15 cellular contexts compared by ENCODE assay signal in the genomic region with DNA sequence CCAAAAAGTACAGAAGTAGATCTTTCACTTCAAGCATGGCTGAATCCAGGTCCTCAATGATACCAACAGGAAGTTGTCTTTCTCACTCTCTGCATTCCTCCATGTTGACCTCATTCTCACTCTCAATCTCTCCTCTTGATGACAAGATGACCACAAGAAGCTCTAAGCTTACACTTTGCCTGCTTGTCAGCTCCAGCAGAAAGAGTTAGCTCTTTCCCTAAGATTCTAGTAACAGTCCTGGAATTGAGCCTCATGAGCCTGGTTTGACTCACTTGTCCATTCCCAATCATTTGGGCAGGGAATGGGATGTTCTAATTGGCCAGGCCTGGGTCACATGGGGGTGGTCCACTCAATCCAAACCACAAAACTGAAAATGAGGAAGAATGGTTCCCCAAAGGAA. TPM values are rescaled to one million over a fixed set of nuclear protein-coding genes. Genes with fewer than 3 reads are reported as not detected.
DNase-seq lines count a peak whose midpoint lies in the region; ATAC-seq, FAIRE-seq and TF ChIP-seq lines count a peak whose summit lies in the region.
"Had no signal": no experiment of that assay in that cellular context is flagged by ENCODE, and none has a peak within 500 bp of the region (broad histone marks: within the 10 kb centered on the region; RNA-seq: fewer than 3 reads in every experiment).

No MANE protein-coding gene starts in this region.

- H3K4ac ChIP-seq in mesendoderm (ENCODE audit: low read depth, low read length) = peak overlapping the region; percentile 36

- H2AK5ac ChIP-seq in mesendoderm (ENCODE audit: low read length) = no peak overlapping the region

- no peak overlapping the region for H4K5ac ChIP-seq in mesendoderm (ENCODE audit: low read length)

- H3K18ac ChIP-seq in mesendoderm (ENCODE audit: low read length) = no peak overlapping the region

- FAIRE-seq in GM12878 (lab: Jason Lieb, UNC) = no peak

- no peaks in the 10 kb centered on the region for H3K79me1 ChIP-seq in mesendoderm (ENCODE audit: low read length)

- in situ Hi-C loops in GM12878 (cut with MboI) = no loop called here

- intact Hi-C loops in GM12878 (cut with micrococcal nuclease; ENCODE audit: unreplicated experiment) (no loop called here), A673 (cut with micrococcal nuclease; ENCODE audit: unreplicated experiment) (no loop called here)

- no peaks in the 10 kb centered on the region for H4K20me1 ChIP-seq in GM12878 (ENCODE audit: control insufficient read depth, insufficient read depth)

- H3K9ac ChIP-seq in GM12878 (ENCODE audit: control insufficient read depth, insufficient read depth, low read length) (no peak overlapping the region), mesendoderm (ENCODE audit: low read length) (no peak overlapping the region)

- peaks cover 17% of the 10 kb centered on the region for H3K79me2 ChIP-seq in GM12878 (ENCODE audit: control insufficient read depth, insufficient read depth, low read length)
- H3K79me2 ChIP-seq in mesendoderm (ENCODE audit: control insufficient read depth, insufficient read depth, low read length) = peaks cover 15% of the 10 kb centered on the region

- RAD21 ChIA-PET in GM12878 (lab: Charles Lee; ENCODE audit: unreplicated experiment) = no interaction called here

- DNase-seq in AG20443 (ENCODE audit: low spot score) = peak; percentile 79
- peak; percentile 16 for DNase-seq in GM12878 (ENCODE audit: low read depth, low spot score)
- DNase-seq in mesendoderm = peak; percentile 91
- no peak for DNase-seq in A673 (ENCODE audit: low spot score)
- DNase-seq in NCI-H1048 (lab: John Stamatoyannopoulos, UW) = no peak
- DNase-seq: activated CD4-positive, alpha-beta T cell treated with anti-CD3 and anti-CD28 coated beads, Interleukin-2, amount 10 ng/mL, durations not matched to agents 7 days and 5 days; CD4-positive, CD25-positive, alpha-beta regulatory T cell; midbrain; NCI-H1105; NCI-H524; stimulated activated CD4-positive, alpha-beta T cell treated with anti-CD3 and anti-CD28 coated beads, Interleukin-4, amount 100 ng/mL, for 4 hours had no signal

- H2BK120ac ChIP-seq in mesendoderm (ENCODE audit: low read depth, low read length) = peak overlapping the region; percentile 29

- H3K27ac ChIP-seq in HEK293 (ENCODE audit: extremely low read depth, low read depth, low read length) (no peak overlapping the region), GM12878 (ENCODE audit: control insufficient read depth, insufficient read depth) (no peak overlapping the region), mesendoderm (ENCODE audit: low read depth, low read length) (peak overlapping the region; percentile 38), A673 (ENCODE audit: low read depth, low read length, poor library complexity, severe bottlenecking) (no peak overlapping the region)

- no peak overlapping the region for H2BK5ac ChIP-seq in mesendoderm (ENCODE audit: low read length)

- TF ChIP-seq RAD21 in GM12878 (IDR thresholded peaks at IDR 0.05; ENCODE audit: insufficient read depth, low read depth, low read length) = no peak

- no peak overlapping the region for H2BK15ac ChIP-seq in mesendoderm (replicated peaks; ENCODE audit: low read depth)

- no peak for TF ChIP-seq EP300 in GM12878 (IDR thresholded peaks at IDR 0.05; ENCODE audit: borderline replicate concordance in 1 of 2, control insufficient read depth in 1 of 2, low read depth in 2 of 2, low read length in 2 of 2)

- POLR2A ChIA-PET in HEK293 (lab: Yijun Ruan, JAX) (no interaction called here), GM12878 (lab: Charles Lee) (no interaction called here), A673 (lab: Charles Lee; ENCODE audit: low non-redundant PET) (interaction anchor here (0.6 kb wide), 1 partner anchor 12 kb away, joined by 3 read pairs; no protein-coding TSS in a partner anchor)

- no peak overlapping the region for H4K8ac ChIP-seq in mesendoderm (ENCODE audit: low read depth, low read length)

- SMC1A ChIA-PET in GM12878 (lab: Charles Lee; ENCODE audit: uncharacterized antibody, unreplicated experiment) = interaction anchor here (0.7 kb wide), 1 partner anchor 363 kb away, joined by 3 read pairs; no protein-coding TSS in a partner anchor

- H2AFZ ChIP-seq in GM12878 (ENCODE audit: control insufficient read depth, low read depth, low read length) = peak overlapping the region; percentile 13

- TF ChIP-seq POLR2A in GM12878 (IDR thresholded peaks at IDR 0.05; ENCODE audit: low read depth, low read length) = no peak

- H3K4me1 ChIP-seq in HEK293 (ENCODE audit: control insufficient read depth, insufficient read depth, low read length) (no peaks in the 10 kb centered on the region), GM12878 (ENCODE audit: control insufficient read depth, insufficient read depth, low read length) (peaks cover 8% of the 10 kb centered on the region), mesendoderm (ENCODE audit: control insufficient read depth, low read depth, low read length) (peaks cover 14% of the 10 kb centered on the region), A673 (ENCODE audit: insufficient read depth, low read length, poor library complexity, severe bottlenecking) (peaks cover 10% of the 10 kb centered on the region)

- H3K23ac ChIP-seq in mesendoderm (ENCODE audit: low read length) = no peak overlapping the region

- CTCF ChIA-PET in HEK293 (lab: Yijun Ruan, JAX) = interaction anchor here (1.0 to 1.1 kb wide), 3 partner anchors 18 to 84 kb away, joined by 3 read pairs; no protein-coding TSS in a partner anchor
- CTCF ChIA-PET in GM12878 (lab: Yijun Ruan, JAX) = interaction anchor here (0.9 kb wide), 1 partner anchor 88 kb away, joined by 3 read pairs; no protein-coding TSS in a partner anchor
- CTCF ChIA-PET in A673 (lab: Charles Lee) = no interaction called here

- TF ChIP-seq CTCF in HEK293 (tag by site-specific recombination; IDR thresholded peaks at IDR 0.05) (no peak), GM12878 (IDR thresholded peaks at IDR 0.05 in 2 of 3, conservative IDR thresholded peaks at IDR 0.05 in 1 of 3; ENCODE audit: control insufficient read depth in 2 of 3, extremely low read depth in 1 of 3, insufficient read depth in 1 of 3, low read depth in 3 of 3, low read length in 3 of 3) (no peak), A673 (conservative IDR thresholded peaks at IDR 0.05; ENCODE audit: low read depth, low read length) (no peak)

- peak overlapping the region; percentile 15 for H3K4me2 ChIP-seq in GM12878 (ENCODE audit: control insufficient read depth, insufficient read depth)
- no peak overlapping the region for H3K4me2 ChIP-seq in mesendoderm (ENCODE audit: low read length)

- H3K36me3 ChIP-seq in HEK293 (ENCODE audit: control insufficient read depth in 2 of 2, insufficient read depth in 1 of 2, low read length in 2 of 2) = no peaks in the 10 kb centered on the region
- no peaks in the 10 kb centered on the region for H3K36me3 ChIP-seq in GM12878 (ENCODE audit: control insufficient read depth in 2 of 2, insufficient read depth in 2 of 2, low read length in 1 of 2)
- no peaks in the 10 kb centered on the region for H3K36me3 ChIP-seq in mesendoderm (ENCODE audit: control insufficient read depth, insufficient read depth, low read length)
- H3K36me3 ChIP-seq in A673 (ENCODE audit: insufficient read depth, low read length, poor library complexity, severe bottlenecking) = no peaks in the 10 kb centered on the region

- H3K4me3 ChIP-seq in HEK293 (ENCODE audit: low read depth, low read length) = no peak overlapping the region
- H3K4me3 ChIP-seq in GM12878 = no peak overlapping the region
- no peak overlapping the region for H3K4me3 ChIP-seq in mesendoderm (ENCODE audit: low read length)
- no peak overlapping the region for H3K4me3 ChIP-seq in A673 (ENCODE audit: low read depth, low read length, poor library complexity, severe bottlenecking)

- ATAC-seq in GM12878 = no peak
- ATAC-seq in GM21423 (IDR thresholded peaks at IDR 0.05; ENCODE audit: unreplicated experiment) = no peak
- ATAC-seq in HG02938 (IDR thresholded peaks at IDR 0.05; ENCODE audit: unreplicated experiment) = no peak
- ATAC-seq: Panc1 had no signal

- H3K27me3 ChIP-seq in GM12878 (replicated peaks in 1 of 2; ENCODE audit: control insufficient read depth in 2 of 2, insufficient read depth in 2 of 2, low read length in 1 of 2) (no peaks in the 10 kb centered on the region), mesendoderm (ENCODE audit: insufficient read depth, low read length, poor library complexity) (no peaks in the 10 kb centered on the region), A673 (replicated peaks; ENCODE audit: insufficient read depth, low read depth, low read length, poor library complexity) (no peaks in the 10 kb centered on the region)

- H3K9me3 ChIP-seq in HEK293 (ENCODE audit: control insufficient read depth, insufficient read depth, low read depth, low read length) (no peaks in the 10 kb centered on the region), GM12878 (replicated peaks; ENCODE audit: control insufficient read depth, insufficient read depth, low read length) (no peaks in the 10 kb centered on the region), A673 (ENCODE audit: low read depth, low read length, poor library complexity, severe bottlenecking) (no peaks in the 10 kb centered on the region)

- no peak overlapping the region for H3K56ac ChIP-seq in mesendoderm (ENCODE audit: low read length)

- BruUV-seq in GM12878 (replicated peaks; lab: Mats Ljungman, UMichigan) (no TSS peak), A673 (replicated peaks; lab: Mats Ljungman, UMichigan) (no TSS peak)

RNA-seq across cellular contexts. Expression of a gene that starts 3.3 kb away (rescaled TPM):
- 25.9 and 30.4 TPM in 2 replicates for total RNA-seq in GM12878 (2013; cell fraction: nucleolus; rRNA removed)
- 150 and 174 TPM in 2 replicates for total RNA-seq in GM12878 (2014; rRNA removed)
- total RNA-seq in GM12878 (2014; rRNA removed; fragmentation: Illumina TruSeq; extraction: Trizol) = 125 and 137 TPM in 2 replicates
- 163 and 172 TPM in 2 replicates for total RNA-seq in GM12878 (2021)
- 91.8 TPM for polyA plus RNA-seq in GM12878 (2011; ENCODE audit: low read depth)
- polyA plus RNA-seq in GM12878 (2011; rRNA removed) = 171 and 182 TPM in 2 replicates
- polyA plus RNA-seq in GM12878 (2011; cell fraction: cytosol; rRNA removed) = 110 and 141 TPM in 2 replicates
- 67.0 and 89.2 TPM in 2 replicates for polyA plus RNA-seq in GM12878 (2011; cell fraction: nucleus; rRNA removed)
- 120 and 125 TPM in 2 replicates for polyA plus RNA-seq in GM12878 (2012)
- polyA plus RNA-seq in GM12878 (2014; fragmentation: Illumina TruSeq; extraction: Trizol) = 114 and 165 TPM in 2 replicates
- 100 to 1,000 TPM in 1 of 2 experiments, 10 to 100 TPM in 1; 49.0 to 103 TPM for polyA plus RNA-seq in GM12878 (2014; fragmentation: Nextera tagmentation; extraction: Ambion mirVana)
- polyA plus RNA-seq in GM12878 (2014; rRNA removed) = 234 and 241 TPM in 2 replicates
- polyA plus RNA-seq in GM12878 (2016; fragmentation: Nextera tagmentation; extraction: Ambion mirVana) = 100 to 1,000 TPM; 200 to 201 TPM
- 49.2 and 51.3 TPM in 2 replicates for polyA minus RNA-seq in GM12878 (2011; rRNA and poly(A)+ RNA removed)
- polyA minus RNA-seq in GM12878 (2011; cell fraction: cytosol; rRNA and poly(A)+ RNA removed) = 27.0 and 39.3 TPM in 2 replicates
- polyA minus RNA-seq in GM12878 (2011; cell fraction: nucleus; rRNA and poly(A)+ RNA removed) = 16.1 and 21.8 TPM in 2 replicates
- 250 TPM for polyA plus RNA-seq in mesendoderm (2013, experiment 1 of 2)
- polyA plus RNA-seq in mesendoderm (2013, experiment 2 of 2) = 248 TPM
- total RNA-seq in A673 (2021) = 195 and 226 TPM in 2 replicates

RNA-seq across cellular contexts. Expression of a gene that starts 18.2 kb away (rescaled TPM):
- total RNA-seq in GM12878 (2013; cell fraction: nucleolus; rRNA removed) = not detected in 2 replicates
- not detected in 2 replicates for total RNA-seq in GM12878 (2014; rRNA removed)
- not detected in 2 replicates for total RNA-seq in GM12878 (2014; rRNA removed; fragmentation: Illumina TruSeq; extraction: Trizol)
- total RNA-seq in GM12878 (2021) = not detected in 2 replicates
- polyA plus RNA-seq in GM12878 (2011; ENCODE audit: low read depth) = not detected
- not detected in 2 replicates for polyA plus RNA-seq in GM12878 (2011; rRNA removed)
- polyA plus RNA-seq in GM12878 (2011; cell fraction: cytosol; rRNA removed) = not detected in 2 replicates
- not detected in 2 replicates for polyA plus RNA-seq in GM12878 (2011; cell fraction: nucleus; rRNA removed)
- polyA plus RNA-seq in GM12878 (2012) = not detected in 2 replicates
- not detected in 2 replicates for polyA plus RNA-seq in GM12878 (2014; fragmentation: Illumina TruSeq; extraction: Trizol)
- polyA plus RNA-seq in GM12878 (2014; fragmentation: Nextera tagmentation; extraction: Ambion mirVana) = not detected
- polyA plus RNA-seq in GM12878 (2014; rRNA removed) = not detected in 2 replicates
- polyA plus RNA-seq in GM12878 (2016; fragmentation: Nextera tagmentation; extraction: Ambion mirVana) = not detected
- not detected in 2 replicates for polyA minus RNA-seq in GM12878 (2011; rRNA and poly(A)+ RNA removed)
- not detected in 2 replicates for polyA minus RNA-seq in GM12878 (2011; cell fraction: cytosol; rRNA and poly(A)+ RNA removed)
- not detected in 2 replicates for polyA minus RNA-seq in GM12878 (2011; cell fraction: nucleus; rRNA and poly(A)+ RNA removed)
- 0.44 TPM for polyA plus RNA-seq in mesendoderm (2013, experiment 1 of 2)
- 0.56 TPM for polyA plus RNA-seq in mesendoderm (2013, experiment 2 of 2)
- not detected in 2 replicates for total RNA-seq in A673 (2021)

RNA-seq across cellular contexts. Expression of a gene that starts 50.9 kb away (rescaled TPM):
- total RNA-seq in GM12878 (2013; cell fraction: nucleolus; rRNA removed) = 0.32 TPM in 1 of 2 replicates, not detected in the other
- 2.1 and 2.5 TPM in 2 replicates for total RNA-seq in GM12878 (2014; rRNA removed)
- total RNA-seq in GM12878 (2014; rRNA removed; fragmentation: Illumina TruSeq; extraction: Trizol) = 2.0 and 2.1 TPM in 2 replicates
- 2.6 and 3.5 TPM in 2 replicates for total RNA-seq in GM12878 (2021)
- polyA plus RNA-seq in GM12878 (2011; ENCODE audit: low read depth) = 2.0 TPM
- 0.24 and 0.41 TPM in 2 replicates for polyA plus RNA-seq in GM12878 (2011; rRNA removed)
- 0.23 and 0.31 TPM in 2 replicates for polyA plus RNA-seq in GM12878 (2011; cell fraction: cytosol; rRNA removed)
- polyA plus RNA-seq in GM12878 (2011; cell fraction: nucleus; rRNA removed) = 0.06 and 0.28 TPM in 2 replicates
- 1.7 and 2.4 TPM in 2 replicates for polyA plus RNA-seq in GM12878 (2012)
- 3.4 and 4.0 TPM in 2 replicates for polyA plus RNA-seq in GM12878 (2014; fragmentation: Illumina TruSeq; extraction: Trizol)
- polyA plus RNA-seq in GM12878 (2014; fragmentation: Nextera tagmentation; extraction: Ambion mirVana) = 1 to 10 TPM; 2.1 to 2.3 TPM
- polyA plus RNA-seq in GM12878 (2014; rRNA removed) = 1.8 and 3.2 TPM in 2 replicates
- 1 to 10 TPM; 1.2 to 1.7 TPM for polyA plus RNA-seq in GM12878 (2016; fragmentation: Nextera tagmentation; extraction: Ambion mirVana)
- polyA minus RNA-seq in GM12878 (2011; rRNA and poly(A)+ RNA removed) = 0.57 TPM in 1 of 2 replicates, not detected in the other
- polyA minus RNA-seq in GM12878 (2011; cell fraction: cytosol; rRNA and poly(A)+ RNA removed) = 0.42 TPM in 1 of 2 replicates, not detected in the other
- polyA minus RNA-seq in GM12878 (2011; cell fraction: nucleus; rRNA and poly(A)+ RNA removed) = 0.19 TPM in 1 of 2 replicates, not detected in the other
- 9.8 TPM for polyA plus RNA-seq in mesendoderm (2013, experiment 1 of 2)
- 10.0 TPM for polyA plus RNA-seq in mesendoderm (2013, experiment 2 of 2)
- 5.0 and 6.9 TPM in 2 replicates for total RNA-seq in A673 (2021)

Comparison
In these comparisons a context has a peak if more than half of its experiments do, and no peak if none do; other contexts are left out.
1. DNase-seq: peak in AG20443 (single experiment), GM12878 (single experiment) and mesendoderm (single experiment); none in A673 (single experiment) and NCI-H1048 (single experiment).